ENCODE assay signal across 16 cellular contexts in the genomic region with DNA sequence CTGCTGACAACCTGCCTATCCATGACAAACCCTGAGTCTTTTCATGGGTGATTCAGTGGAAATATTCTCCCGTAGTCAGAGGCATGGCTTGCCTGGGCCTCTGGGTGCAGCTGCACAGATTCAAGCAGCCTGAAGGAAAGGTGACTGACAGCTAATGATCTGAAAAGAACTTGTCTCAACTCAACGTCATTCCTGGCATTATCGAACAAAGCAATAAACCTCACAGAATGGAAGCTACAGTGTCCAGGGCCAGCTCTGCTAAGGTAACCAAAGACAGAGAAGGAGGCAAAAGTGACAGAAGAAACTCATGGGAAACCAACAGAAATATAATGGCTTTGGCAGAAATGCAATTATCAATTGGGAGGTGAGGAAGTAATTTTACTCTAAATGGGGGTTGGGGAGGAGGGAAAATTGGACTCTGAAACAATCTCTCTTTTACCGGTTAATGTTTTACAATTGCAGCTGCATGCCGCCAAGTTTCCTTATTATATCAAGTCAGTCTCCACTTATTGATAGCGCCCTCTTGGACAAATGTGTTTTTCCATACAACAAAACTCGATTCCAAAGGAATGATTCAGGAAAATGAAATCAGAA. TPM values are rescaled to one million over a fixed set of nuclear protein-coding genes. Genes with fewer than 3 reads are reported as not detected.
DNase-seq lines count a peak whose midpoint lies in the region; ATAC-seq and TF ChIP-seq lines count a peak whose summit lies in the region.
"Had no signal": no experiment of that assay in that cellular context is flagged by ENCODE, and none has a peak within 500 bp of the region (broad histone marks: within the 10 kb centered on the region; RNA-seq: fewer than 3 reads in every experiment).

No MANE protein-coding gene starts in this region.

- peak overlapping the region; percentile 49 for H3K27ac ChIP-seq in 22Rv1
- H3K27ac ChIP-seq in Peyer's patch, result peak overlapping the region in 3 of 4 donors; percentile 37 to 71 (median 70)
- H3K27ac ChIP-seq in hepatocyte, result peak overlapping the region; percentile 87
- H3K27ac ChIP-seq: KMS-11, thoracic aorta, WERI-Rb-1 had no signal

- H3K4me3 ChIP-seq in Peyer's patch (peak overlapping the region in 2 of 4 donors; percentile 2 to 21), hepatocyte (no peak overlapping the region)
- H3K4me3 ChIP-seq: thoracic aorta had no signal

- H3K4me1 ChIP-seq in Peyer's patch, result peaks cover 0 to 23% (median 6%) of the 10 kb centered on the region in 4 donors
- peaks cover 37% of the 10 kb centered on the region for H3K4me1 ChIP-seq in hepatocyte (ENCODE audit: insufficient read depth)

- TF ChIP-seq CTCF in 22Rv1 (IDR thresholded peaks at IDR 0.05) (peak; percentile 32), Peyer's patch (IDR thresholded peaks at IDR 0.05) (peak in 2 of 6 experiments; percentile 10 to 40), hepatocyte (IDR thresholded peaks at IDR 0.05; ENCODE audit: poor library complexity) (no peak), nephron progenitor cell (IDR thresholded peaks at IDR 0.05) (no peak)

- no peaks in the 10 kb centered on the region for H4K20me1 ChIP-seq in hepatocyte (ENCODE audit: insufficient read depth, poor library complexity, severe bottlenecking)

- DNase-seq in Peyer's patch (peak in 1 of 3 donors; percentile 59), hepatocyte (ENCODE audit: low spot score) (peak; percentile 38), nephron progenitor cell (no peak), NCI-H2107 treated with DMSO at 0.1 percent for 48 hours (lab: John Stamatoyannopoulos, UW; ENCODE audit: unreplicated experiment) (no peak), NCI-H2196 (lab: John Stamatoyannopoulos, UW; ENCODE audit: unreplicated experiment) (no peak), SIG-M5 (lab: John Stamatoyannopoulos, UW) (no peak)
- DNase-seq: activated naive CD4-positive, alpha-beta T cell treated with anti-CD3 and anti-CD28 coated beads, Interleukin-2, amount 50 U/mL, for 16 hours; NCI-H187 treated with DMSO at 0.1 percent for 48 hours; WERI-Rb-1 had no signal

- no peak for TF ChIP-seq POLR2A in Peyer's patch (IDR thresholded peaks at IDR 0.05)

- no peak for ATAC-seq in HG02840 (IDR thresholded peaks at IDR 0.05; ENCODE audit: low FRiP score, unreplicated experiment)
- ATAC-seq: esophagus mucosa; natural killer cell treated with Interleukin-12 subunit alpha and Interleukin-12 subunit beta and Interleukin-15 and Interleukin-18, amount 100 ng/mL, for 72 hours had no signal

- H3K27ac Mint-ChIP-seq in nephron progenitor cell, result peak overlapping the region; percentile 90
- H3K27ac Mint-ChIP-seq: natural killer cell treated with Interleukin-12 subunit alpha and Interleukin-12 subunit beta and Interleukin-15 and Interleukin-18, amount 100 ng/mL, for 72 hours had no signal

- no peak overlapping the region for H2AFZ ChIP-seq in hepatocyte

- no peaks in the 10 kb centered on the region for H3K36me3 ChIP-seq in Peyer's patch
- no peaks in the 10 kb centered on the region for H3K36me3 ChIP-seq in hepatocyte (replicated peaks; ENCODE audit: insufficient read depth, low read depth)
- H3K36me3 ChIP-seq: thoracic aorta, WERI-Rb-1 had no signal

- H3K9me2 ChIP-seq in hepatocyte (replicated peaks; ENCODE audit: insufficient read depth), result no peaks in the 10 kb centered on the region

- no peaks in the 10 kb centered on the region for H3K36me3 Mint-ChIP-seq in nephron progenitor cell (ENCODE audit: low read depth)
- H3K36me3 Mint-ChIP-seq: natural killer cell treated with Interleukin-12 subunit alpha and Interleukin-12 subunit beta and Interleukin-15 and Interleukin-18, amount 100 ng/mL, for 72 hours had no signal

- peaks cover 83% of the 10 kb centered on the region for H3K79me2 ChIP-seq in hepatocyte

- H3K9me3 ChIP-seq in Peyer's patch, result no peaks in the 10 kb centered on the region
- no peaks in the 10 kb centered on the region for H3K9me3 ChIP-seq in hepatocyte (ENCODE audit: low read depth)
- H3K9me3 ChIP-seq: thoracic aorta had no signal

- no peaks in the 10 kb centered on the region for H3K27me3 ChIP-seq in Peyer's patch
- H3K27me3 ChIP-seq in hepatocyte, result no peaks in the 10 kb centered on the region

- peaks cover 20% of the 10 kb centered on the region for H3K27me3 Mint-ChIP-seq in nephron progenitor cell (ENCODE audit: low read depth, poor library complexity)

- no peak overlapping the region for H3K4me3 Mint-ChIP-seq in nephron progenitor cell
- H3K4me3 Mint-ChIP-seq: central memory CD8-positive, alpha-beta T cell; natural killer cell treated with Interleukin-12 subunit alpha and Interleukin-12 subunit beta and Interleukin-15 and Interleukin-18, amount 100 ng/mL, for 72 hours had no signal

- peak overlapping the region; percentile 60 for H3K4me2 ChIP-seq in hepatocyte
- H3K4me2 ChIP-seq: KMS-11 had no signal

- H3K9me3 Mint-ChIP-seq in nephron progenitor cell, result no peaks in the 10 kb centered on the region
- H3K9me3 Mint-ChIP-seq: central memory CD8-positive, alpha-beta T cell; natural killer cell treated with Interleukin-12 subunit alpha and Interleukin-12 subunit beta and Interleukin-15 and Interleukin-18, amount 100 ng/mL, for 72 hours had no signal

- 63% methylated on average over 7 of the region's 7 CpGs for WGBS in hepatocyte (ENCODE audit: low lambda C conversion rate, missing lambda C conversion rate)

- no peaks in the 10 kb centered on the region for H3K4me1 Mint-ChIP-seq in nephron progenitor cell
- H3K4me1 Mint-ChIP-seq: central memory CD8-positive, alpha-beta T cell had no signal

RNA-seq across cellular contexts. Expression of gene STARD13, which starts 12.9 kb away (rescaled TPM):
- 10 to 100 TPM in 3 of 4 donors, 1 to 10 TPM in 1; 9.5 to 33.9 (median 30.3) TPM for total RNA-seq in Peyer's patch
- total RNA-seq in hepatocyte, result 7.9 and 13.5 TPM in 2 replicates
- 5.4 and 8.8 TPM in 2 replicates for polyA plus RNA-seq in hepatocyte
